Comparison of ENCODE assay signal across 8 cellular contexts in the genomic region with DNA sequence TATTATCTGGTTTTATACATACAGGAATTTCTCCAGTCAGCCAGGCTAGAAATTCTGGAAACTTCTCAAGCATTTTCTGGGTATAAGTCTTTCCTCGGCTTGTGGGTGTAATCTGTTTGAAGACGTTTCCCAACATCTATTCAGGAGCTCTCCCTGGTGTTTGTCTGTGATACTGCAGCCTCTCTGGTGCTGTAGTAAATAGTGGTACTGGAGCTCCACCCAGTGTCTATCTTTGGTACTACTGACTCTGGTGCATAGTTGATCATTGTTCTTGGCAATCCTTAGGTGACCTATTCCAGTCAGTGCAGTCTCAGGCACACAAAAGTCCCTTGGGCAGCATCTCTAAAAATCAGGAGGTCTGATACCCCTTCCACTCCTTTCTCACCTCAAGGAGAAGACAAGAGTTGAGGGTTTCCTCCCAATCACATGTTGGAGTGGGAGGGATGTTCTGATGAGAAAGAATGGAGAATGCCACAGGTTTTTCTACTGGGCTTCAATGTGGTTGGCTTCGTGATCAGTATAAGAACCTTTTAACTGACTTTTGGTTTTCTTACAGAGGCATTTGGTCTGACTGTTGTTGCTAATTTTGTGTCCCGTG.
DNase-seq lines count a peak whose midpoint lies in the region; ATAC-seq, FAIRE-seq and TF ChIP-seq lines count a peak whose summit lies in the region.

No MANE protein-coding gene starts in this region.

- no peaks in the 10 kb centered on the region for H3F3A ChIP-seq in OCI-LY1 (ENCODE audit: insufficient read depth, low read length)

- TF ChIP-seq CTCF in D721Med (IDR thresholded peaks at IDR 0.05; ENCODE audit: insufficient read depth, missing control alignments) (peak; percentile 100), OCI-LY1 (IDR thresholded peaks at IDR 0.05; ENCODE audit: low read length) (peak; percentile 100)

- TF ChIP-seq POLR2A in erythroblast (IDR thresholded peaks at IDR 0.05; ENCODE audit: low read length), result no peak

- no peaks in the 10 kb centered on the region for H3K79me2 ChIP-seq in OCI-LY1 (ENCODE audit: insufficient read depth, low read length)

- H3K27me3 Mint-ChIP-seq in natural killer cell treated with Interleukin-12 subunit alpha and Interleukin-12 subunit beta and Interleukin-15 and Interleukin-18, amount 100 ng/mL, for 72 hours, result peaks cover 11% of the 10 kb centered on the region in 2 donors
- H3K27me3 Mint-ChIP-seq in stimulated activated naive CD8-positive, alpha-beta T cell treated with anti-CD3 and anti-CD28 coated beads, Interleukin-15, amount 100 ng/mL, for 72 hours, result peaks cover 54% of the 10 kb centered on the region

- H3K9ac ChIP-seq in OCI-LY1 (ENCODE audit: low read length), result no peak overlapping the region

- H3K4me3 Mint-ChIP-seq in natural killer cell treated with Interleukin-12 subunit alpha and Interleukin-12 subunit beta and Interleukin-15 and Interleukin-18, amount 100 ng/mL, for 72 hours, result no peak overlapping the region
- H3K4me3 Mint-ChIP-seq in stimulated activated naive CD8-positive, alpha-beta T cell treated with anti-CD3 and anti-CD28 coated beads, Interleukin-15, amount 100 ng/mL, for 72 hours, result no peak overlapping the region

- FAIRE-seq in D721Med (lab: Jason Lieb, UNC) (peak; percentile 95), HTR-8/SVneo (lab: Jason Lieb, UNC) (no peak)

- peaks cover 10% of the 10 kb centered on the region; the same call in 1 of the 2 replicates for H3K9me3 ChIP-seq in OCI-LY1 (ENCODE audit: low read length)

- H3K4me1 ChIP-seq in OCI-LY1 (ENCODE audit: insufficient read depth, low read length, severe bottlenecking), result no peaks in the 10 kb centered on the region

- ATAC-seq in GM21390 (IDR thresholded peaks at IDR 0.05; ENCODE audit: unreplicated experiment), result peak; percentile 97
- peak; percentile 96 to 98 for ATAC-seq in natural killer cell treated with Interleukin-12 subunit alpha and Interleukin-12 subunit beta and Interleukin-15 and Interleukin-18, amount 100 ng/mL, for 72 hours
- peak; percentile 96 for ATAC-seq in stimulated activated naive CD8-positive, alpha-beta T cell treated with anti-CD3 and anti-CD28 coated beads, Interleukin-15, amount 100 ng/mL, for 72 hours

- H4K20me1 ChIP-seq in OCI-LY1 (ENCODE audit: insufficient read depth, low read length), result no peaks in the 10 kb centered on the region

- H3K4me1 Mint-ChIP-seq in natural killer cell treated with Interleukin-12 subunit alpha and Interleukin-12 subunit beta and Interleukin-15 and Interleukin-18, amount 100 ng/mL, for 72 hours (ENCODE audit: low read depth in 2 of 2), result peaks cover 6 to 10% of the 10 kb centered on the region in 2 donors
- peaks cover 31% of the 10 kb centered on the region for H3K4me1 Mint-ChIP-seq in stimulated activated naive CD8-positive, alpha-beta T cell treated with anti-CD3 and anti-CD28 coated beads, Interleukin-15, amount 100 ng/mL, for 72 hours

- H3K4me2 ChIP-seq in OCI-LY1 (ENCODE audit: low read length), result no peak overlapping the region

- H3K4me3 ChIP-seq in OCI-LY1 (ENCODE audit: low read depth, low read length, poor library complexity, severe bottlenecking), result no peak overlapping the region

- peak overlapping the region; percentile 40; the same call in 1 of the 2 replicates for H2AFZ ChIP-seq in OCI-LY1 (ENCODE audit: low read length)

- H3K27ac Mint-ChIP-seq in natural killer cell treated with Interleukin-12 subunit alpha and Interleukin-12 subunit beta and Interleukin-15 and Interleukin-18, amount 100 ng/mL, for 72 hours, result peak overlapping the region; percentile 2 to 8
- H3K27ac Mint-ChIP-seq in stimulated activated naive CD8-positive, alpha-beta T cell treated with anti-CD3 and anti-CD28 coated beads, Interleukin-15, amount 100 ng/mL, for 72 hours, result peak overlapping the region in 1 of 2 donors; percentile 25

- no peaks in the 10 kb centered on the region for H3K36me3 ChIP-seq in OCI-LY1 (ENCODE audit: insufficient read depth, low read length)

- DNase-seq in D721Med (ENCODE audit: insufficient read length, low spot score), result no peak
- peak; percentile 19 for DNase-seq in HTR-8/SVneo (ENCODE audit: insufficient read length, low spot score)
- DNase-seq in activated CD8-positive, alpha-beta memory T cell treated with anti-CD3 and anti-CD28 coated beads, Interleukin-2, amount 50 U/mL, for 4 hours, result peak; percentile 78
- peak; percentile 81 to 88 for DNase-seq in erythroblast (lab: John Stamatoyannopoulos, UW)
- DNase-seq in natural killer cell treated with Interleukin-12 subunit alpha and Interleukin-12 subunit beta and Interleukin-15 and Interleukin-18, amount 100 ng/mL, for 72 hours (ENCODE audit: low spot score), result peak; percentile 78
- DNase-seq in stimulated activated naive CD8-positive, alpha-beta T cell treated with anti-CD3 and anti-CD28 coated beads, Interleukin-15, amount 100 ng/mL, for 72 hours, result peak; percentile 77 to 80

- H3K36me3 Mint-ChIP-seq in natural killer cell treated with Interleukin-12 subunit alpha and Interleukin-12 subunit beta and Interleukin-15 and Interleukin-18, amount 100 ng/mL, for 72 hours, result peaks cover 35% of the 10 kb centered on the region

- H3K27me3 ChIP-seq in OCI-LY1 (ENCODE audit: insufficient read depth, low read length), result no peaks in the 10 kb centered on the region; the same call in 1 of the 2 replicates

- no peak overlapping the region for H3K27ac ChIP-seq in OCI-LY1 (ENCODE audit: low read depth, low read length, poor library complexity, severe bottlenecking)

- H3K9me3 Mint-ChIP-seq in natural killer cell treated with Interleukin-12 subunit alpha and Interleukin-12 subunit beta and Interleukin-15 and Interleukin-18, amount 100 ng/mL, for 72 hours, result no peaks in the 10 kb centered on the region
- H3K9me3 Mint-ChIP-seq in stimulated activated naive CD8-positive, alpha-beta T cell treated with anti-CD3 and anti-CD28 coated beads, Interleukin-15, amount 100 ng/mL, for 72 hours, result peaks cover 23 to 24% of the 10 kb centered on the region in 2 donors

- no peaks in the 10 kb centered on the region for H3K9me2 ChIP-seq in OCI-LY1 (ENCODE audit: low read depth, low read length)
